In genomic region chr9:128946945-128947422, GRCh38 we compare ENCODE assay signal across 8 cellular contexts. TPM values are rescaled to one million over a fixed set of nuclear protein-coding genes. Genes with fewer than 3 reads are reported as not detected.
DNase-seq lines count a peak whose midpoint lies in the region; ATAC-seq, FAIRE-seq and TF ChIP-seq lines count a peak whose summit lies in the region.

No MANE protein-coding gene starts in this region.

- BruUV-seq in mammary epithelial cell (replicated peaks; lab: Mats Ljungman, UMichigan), result TSS peak; percentile 71

- H3K27me3 Mint-ChIP-seq in stimulated activated memory B cell treated with anti-CD40 and anti-IgM and Interleukin-4, amounts not matched to agents 10 μg/mL and 1 μg/mL and 100 μg/mL, for 72 hours, result no peaks in the 10 kb centered on the region

- DNase-seq in DMS79 treated with DMSO at 0.1 percent for 48 hours (lab: John Stamatoyannopoulos, UW) (peak; percentile 44), H7 (no peak), mammary epithelial cell (peak; percentile 30), keratinocyte (ENCODE audit: low read depth, low spot score) (no peak), NCI-H1930 (lab: John Stamatoyannopoulos, UW) (no peak), T-helper 9 cell (no peak)

- H3K9me1 ChIP-seq in keratinocyte (ENCODE audit: control insufficient read depth, extremely low read depth, insufficient read depth, low read length), result no peaks in the 10 kb centered on the region

- in situ Hi-C loops in mammary epithelial cell (cut with MboI; ENCODE audit: low sequenced_read_pairs in 2 of 2), result no loop called here

- peak overlapping the region; percentile 87 for H3K9ac ChIP-seq in OCI-LY1 (ENCODE audit: low read length)
- peak overlapping the region; percentile 90 for H3K9ac ChIP-seq in mammary epithelial cell (ENCODE audit: insufficient read depth, low read length)
- peak overlapping the region; percentile 96 for H3K9ac ChIP-seq in keratinocyte (ENCODE audit: control insufficient read depth, extremely low read depth, insufficient read depth, low read length)

- H3K36me3 ChIP-seq in H7 (replicated peaks; ENCODE audit: control insufficient read depth, insufficient read depth, low read length) (peaks cover 7% of the 10 kb centered on the region; the same call in 1 of the 2 replicates), OCI-LY1 (ENCODE audit: insufficient read depth, low read length) (peaks cover 25% of the 10 kb centered on the region), mammary epithelial cell (ENCODE audit: insufficient read depth, low read length) (peaks cover 6% of the 10 kb centered on the region), keratinocyte (ENCODE audit: control insufficient read depth in 2 of 2, extremely low read depth in 1 of 2, insufficient read depth in 2 of 2, low read length in 2 of 2) (peaks cover 3 to 5% of the 10 kb centered on the region in 2 experiments)

- peaks cover 13% of the 10 kb centered on the region for H3K4me1 ChIP-seq in OCI-LY1 (ENCODE audit: insufficient read depth, low read length, severe bottlenecking)
- peaks cover 15% of the 10 kb centered on the region for H3K4me1 ChIP-seq in mammary epithelial cell (ENCODE audit: insufficient read depth, low read length)
- H3K4me1 ChIP-seq in keratinocyte (ENCODE audit: control insufficient read depth, extremely low read depth, insufficient read depth, low read length), result peaks cover 9% of the 10 kb centered on the region

- H3K27ac Mint-ChIP-seq in stimulated activated memory B cell treated with anti-CD40 and anti-IgM and Interleukin-4, amounts not matched to agents 10 μg/mL and 1 μg/mL and 100 μg/mL, for 72 hours, result peak overlapping the region; percentile 95

- CTCF ChIA-PET in mammary epithelial cell (lab: Charles Lee; ENCODE audit: low non-redundant PET), result no interaction called here

- H3K79me2 ChIP-seq in OCI-LY1 (ENCODE audit: insufficient read depth, low read length) (peaks cover 6% of the 10 kb centered on the region; the same call in 1 of the 2 replicates), mammary epithelial cell (ENCODE audit: insufficient read depth, low read length) (peaks cover 41% of the 10 kb centered on the region), keratinocyte (ENCODE audit: control insufficient read depth, insufficient read depth, low read length) (peaks cover 32% of the 10 kb centered on the region)

- peaks cover 28% of the 10 kb centered on the region for H3K4me1 Mint-ChIP-seq in stimulated activated memory B cell treated with anti-CD40 and anti-IgM and Interleukin-4, amounts not matched to agents 10 μg/mL and 1 μg/mL and 100 μg/mL, for 72 hours

- H4K20me1 ChIP-seq in OCI-LY1 (ENCODE audit: insufficient read depth, low read length) (no peaks in the 10 kb centered on the region), mammary epithelial cell (ENCODE audit: insufficient read depth, low read length) (no peaks in the 10 kb centered on the region), keratinocyte (ENCODE audit: control insufficient read depth, extremely low read depth, insufficient read depth, low read length) (no peaks in the 10 kb centered on the region)

- H3K9me3 Mint-ChIP-seq in stimulated activated memory B cell treated with anti-CD40 and anti-IgM and Interleukin-4, amounts not matched to agents 10 μg/mL and 1 μg/mL and 100 μg/mL, for 72 hours, result no peaks in the 10 kb centered on the region

- H3K4me2 ChIP-seq in OCI-LY1 (ENCODE audit: low read length) (peak overlapping the region; percentile 73), mammary epithelial cell (ENCODE audit: insufficient read depth, low read depth, low read length) (peak overlapping the region; percentile 86), keratinocyte (ENCODE audit: control insufficient read depth, extremely low read depth, insufficient read depth, low read depth, low read length) (peak overlapping the region; percentile 96)

- H3K27ac ChIP-seq in OCI-LY1 (ENCODE audit: low read depth, low read length, poor library complexity, severe bottlenecking) (no peak overlapping the region), mammary epithelial cell (ENCODE audit: insufficient read depth, low read depth, low read length) (peak overlapping the region; percentile 84), keratinocyte (ENCODE audit: control insufficient read depth, insufficient read depth, low read length) (peak overlapping the region; percentile 93)

- FAIRE-seq in keratinocyte (lab: Jason Lieb, UNC), result no peak

- H2AFZ ChIP-seq in OCI-LY1 (ENCODE audit: low read length), result no peak overlapping the region
- peak overlapping the region; percentile 93 for H2AFZ ChIP-seq in mammary epithelial cell (ENCODE audit: low read depth, low read length)
- H2AFZ ChIP-seq in keratinocyte (ENCODE audit: control insufficient read depth, low read length), result peak overlapping the region; percentile 95

- intact Hi-C loops in mammary epithelial cell (cut with micrococcal nuclease), result no loop called here

- H3K27me3 ChIP-seq in H7 (ENCODE audit: control insufficient read depth, insufficient read depth, low read length) (no peaks in the 10 kb centered on the region), OCI-LY1 (ENCODE audit: insufficient read depth, low read length) (no peaks in the 10 kb centered on the region), mammary epithelial cell (ENCODE audit: insufficient read depth, low read length) (no peaks in the 10 kb centered on the region), keratinocyte (ENCODE audit: control insufficient read depth, extremely low read depth, insufficient read depth, low read length) (no peaks in the 10 kb centered on the region)

- no peaks in the 10 kb centered on the region for H3F3A ChIP-seq in OCI-LY1 (ENCODE audit: insufficient read depth, low read length)

- dilution Hi-C loops in mammary epithelial cell (cut with HindIII; ENCODE audit: low sequenced_read_pairs) (no loop called here), keratinocyte (cut with MboI; ENCODE audit: extremely low pct_ligation_motif_present, low sequenced_read_pairs) (no loop called here)

- H3K4me3 Mint-ChIP-seq in stimulated activated memory B cell treated with anti-CD40 and anti-IgM and Interleukin-4, amounts not matched to agents 10 μg/mL and 1 μg/mL and 100 μg/mL, for 72 hours, result peak overlapping the region; percentile 88

- peaks cover 8% of the 10 kb centered on the region for H3K36me3 Mint-ChIP-seq in stimulated activated memory B cell treated with anti-CD40 and anti-IgM and Interleukin-4, amounts not matched to agents 10 μg/mL and 1 μg/mL and 100 μg/mL, for 72 hours

- TF ChIP-seq CTCF in OCI-LY1 (IDR thresholded peaks at IDR 0.05; ENCODE audit: low read length) (no peak), mammary epithelial cell (conservative IDR thresholded peaks at IDR 0.05 in 1 of 2, IDR thresholded peaks at IDR 0.05 in 1 of 2; ENCODE audit: extremely low read depth in 1 of 2, insufficient read depth in 1 of 2, low read depth in 1 of 2, low read length in 2 of 2) (no peak), keratinocyte (optimal IDR thresholded peaks at IDR 0.05 in 1 of 3, IDR thresholded peaks at IDR 0.05 in 1 of 3, conservative IDR thresholded peaks at IDR 0.05 in 1 of 3; ENCODE audit: extremely low read depth in 1 of 3, insufficient read depth in 2 of 3, low read length in 3 of 3) (no peak)

- no peaks in the 10 kb centered on the region for H3K9me2 ChIP-seq in OCI-LY1 (ENCODE audit: low read depth, low read length)

- peak overlapping the region; percentile 100 for H3K4me3 ChIP-seq in H7 (ENCODE audit: insufficient read depth, low read depth, low read length)
- peak overlapping the region; percentile 84 for H3K4me3 ChIP-seq in OCI-LY1 (ENCODE audit: low read depth, low read length, poor library complexity, severe bottlenecking)
- H3K4me3 ChIP-seq in mammary epithelial cell (replicated peaks in 1 of 3; ENCODE audit: insufficient read depth in 1 of 3, low read depth in 2 of 3, low read length in 3 of 3), result peak overlapping the region; percentile 77 to 98 (median 82)
- H3K4me3 ChIP-seq in keratinocyte (ENCODE audit: control insufficient read depth in 2 of 3, extremely low read depth in 1 of 3, insufficient read depth in 2 of 3, low read depth in 1 of 3, low read length in 3 of 3), result peak overlapping the region; percentile 86 to 97 (median 95)

- H3K9me3 ChIP-seq in OCI-LY1 (ENCODE audit: low read length) (no peaks in the 10 kb centered on the region), mammary epithelial cell (replicated peaks; ENCODE audit: insufficient read depth, low read length) (no peaks in the 10 kb centered on the region), keratinocyte (ENCODE audit: control insufficient read depth, low read depth, low read length) (no peaks in the 10 kb centered on the region)

- WGBS in mammary epithelial cell (ENCODE audit: low coverage, missing lambda C conversion rate), result 3% methylated on average over 28 of the region's 31 CpGs

- peak; percentile 50 for ATAC-seq in stimulated activated memory B cell treated with anti-CD40 and anti-IgM and Interleukin-4, amounts not matched to agents 10 μg/mL and 1 μg/mL and 100 μg/mL, for 72 hours

RNA-seq across cellular contexts. Expression of gene DOLK, which starts 0.4 kb away (rescaled TPM):
- total RNA-seq in H7 (2014; rRNA removed; shearing (Covaris generic)), result 18.6 and 20.9 TPM in 2 replicates
- 10 to 100 TPM; 22.0 TPM for total RNA-seq in mammary epithelial cell
- polyA plus RNA-seq in mammary epithelial cell (41.3 TPM), keratinocyte (21.8 to 33.5 TPM (median 27.1 TPM) in 3 replicates)
- polyA minus RNA-seq in mammary epithelial cell (33.3 TPM), keratinocyte (40.4 to 52.8 TPM (median 50.8 TPM) in 3 replicates)
- polyA plus RNA-seq in keratinocyte (2011; ENCODE audit: low read depth), result 3.1 TPM
- 12.1 and 12.4 TPM in 2 replicates for polyA plus RNA-seq in keratinocyte (2011; cell fraction: cytosol; rRNA removed)
- 38.8 and 40.3 TPM in 2 replicates for polyA plus RNA-seq in keratinocyte (2011; cell fraction: nucleus; rRNA removed)
- 13.1 and 23.2 TPM in 2 replicates for polyA plus RNA-seq in keratinocyte (2012; ENCODE audit: low replicate concordance)
- 24.6 TPM for polyA minus RNA-seq in keratinocyte (2011; cell fraction: cytosol; rRNA and poly(A)+ RNA removed)
- polyA minus RNA-seq in keratinocyte (2011; cell fraction: nucleus; rRNA and poly(A)+ RNA removed), result 30.9 and 33.5 TPM in 2 replicates

RNA-seq across cellular contexts. Expression of gene NUP188, which starts 0.5 kb away (rescaled TPM):
- total RNA-seq in H7 (2014; rRNA removed; shearing (Covaris generic)), result 81.3 and 87.9 TPM in 2 replicates
- total RNA-seq in mammary epithelial cell, result 10 to 100 TPM; 51.0 to 62.2 TPM
- polyA plus RNA-seq in mammary epithelial cell (67.7 TPM), keratinocyte (25.6 to 56.3 TPM (median 31.1 TPM) in 3 replicates)
- polyA minus RNA-seq in mammary epithelial cell (257 TPM), keratinocyte (92.5 to 239 TPM (median 127 TPM) in 3 replicates)
- 19.4 TPM for polyA plus RNA-seq in keratinocyte (2011; ENCODE audit: low read depth)
- polyA plus RNA-seq in keratinocyte (2011; cell fraction: cytosol; rRNA removed), result 26.2 and 29.1 TPM in 2 replicates
- 67.0 and 73.7 TPM in 2 replicates for polyA plus RNA-seq in keratinocyte (2011; cell fraction: nucleus; rRNA removed)
- 15.6 and 37.3 TPM in 2 replicates for polyA plus RNA-seq in keratinocyte (2012; ENCODE audit: low replicate concordance)
- 62.2 TPM for polyA minus RNA-seq in keratinocyte (2011; cell fraction: cytosol; rRNA and poly(A)+ RNA removed)
- polyA minus RNA-seq in keratinocyte (2011; cell fraction: nucleus; rRNA and poly(A)+ RNA removed), result 88.4 and 120 TPM in 2 replicates

RNA-seq across cellular contexts. Expression of gene PHYHD1, which starts 26.2 kb away (rescaled TPM):
- total RNA-seq in H7 (2014; rRNA removed; shearing (Covaris generic)), result 24.3 and 27.2 TPM in 2 replicates
- 1 to 10 TPM; 2.5 to 4.7 TPM for total RNA-seq in mammary epithelial cell
- polyA plus RNA-seq in mammary epithelial cell, result 1.8 TPM
- 21.9 TPM for polyA minus RNA-seq in mammary epithelial cell
- 4.6 to 5.2 TPM (median 4.7 TPM) in 3 replicates for polyA plus RNA-seq in keratinocyte
- 1.3 TPM for polyA plus RNA-seq in keratinocyte (2011; ENCODE audit: low read depth)
- 3.6 and 6.2 TPM in 2 replicates for polyA plus RNA-seq in keratinocyte (2011; cell fraction: cytosol; rRNA removed)
- polyA plus RNA-seq in keratinocyte (2011; cell fraction: nucleus; rRNA removed), result 4.1 and 7.8 TPM in 2 replicates
- 4.0 and 6.0 TPM in 2 replicates for polyA plus RNA-seq in keratinocyte (2012; ENCODE audit: low replicate concordance)
- 4.2 to 5.9 TPM (median 4.5 TPM) in 3 replicates for polyA minus RNA-seq in keratinocyte
- 4.0 TPM for polyA minus RNA-seq in keratinocyte (2011; cell fraction: cytosol; rRNA and poly(A)+ RNA removed)
- polyA minus RNA-seq in keratinocyte (2011; cell fraction: nucleus; rRNA and poly(A)+ RNA removed), result 2.0 and 2.9 TPM in 2 replicates

Comparison
In these comparisons a context has a peak if more than half of its experiments do, and no peak if none do; other contexts are left out.
1. DNase-seq: peak in DMS79 treated with DMSO at 0.1 percent for 48 hours (single experiment) and mammary epithelial cell (single experiment); none in H7 (single experiment), keratinocyte (single experiment), NCI-H1930 (0 of 2) and T-helper 9 cell (single experiment).
2. Peak in every context shown above with its lines, with median percentiles within 50 percentile points of each other: H3K4me3 ChIP-seq, H3K4me2 ChIP-seq and H3K9ac ChIP-seq.